Comparison of ENCODE assay signal across 8 cellular contexts in the genomic region with DNA sequence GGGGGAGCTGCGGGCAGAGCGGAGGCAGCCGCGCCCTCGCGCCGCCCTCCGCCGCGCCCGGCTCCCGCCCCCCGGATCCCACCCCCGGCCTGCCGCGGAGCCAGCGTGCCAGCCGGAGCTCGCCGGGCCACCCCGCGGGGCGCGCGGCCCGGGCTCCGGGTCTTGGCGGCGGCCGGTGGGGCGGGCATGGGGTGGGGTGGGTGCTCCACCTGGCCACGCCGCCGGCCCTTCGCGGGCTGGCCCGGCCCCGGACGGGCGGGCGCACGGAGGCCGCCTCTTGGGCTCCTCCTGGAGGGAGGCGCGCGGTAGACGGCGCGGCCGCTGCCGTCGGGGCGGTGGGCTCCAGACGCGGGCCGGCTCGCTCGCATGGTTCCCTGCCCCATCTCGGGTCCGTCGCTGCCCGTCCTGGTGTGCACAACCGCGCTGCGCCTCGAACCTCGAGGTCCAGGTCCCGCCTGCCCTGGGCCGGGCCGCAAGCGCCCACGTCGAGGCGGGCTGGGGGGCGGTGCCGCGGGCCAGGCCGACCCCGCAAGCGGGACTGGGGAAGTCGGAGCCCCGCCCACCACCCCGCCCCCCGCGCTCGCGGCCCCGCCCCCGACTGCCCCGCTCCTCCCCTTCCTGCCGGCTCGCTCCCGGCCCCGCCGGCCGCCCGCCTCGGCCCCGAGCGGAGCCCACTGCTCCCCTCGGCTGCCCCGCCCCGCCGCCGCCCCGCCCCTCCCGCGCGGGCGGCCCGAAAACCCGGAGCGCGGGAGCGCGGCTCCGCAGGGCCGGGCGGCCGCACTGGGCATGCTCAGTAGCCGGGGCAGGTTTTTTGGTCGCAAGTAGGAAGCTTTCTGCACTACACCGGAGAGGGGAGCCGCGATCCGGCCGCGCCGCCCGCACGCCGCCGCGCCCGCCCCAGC. TPM values are rescaled to one million over a fixed set of nuclear protein-coding genes. Genes with fewer than 3 reads are reported as not detected.
DNase-seq lines count a peak whose midpoint lies in the region; ATAC-seq and TF ChIP-seq lines count a peak whose summit lies in the region.

CDYL (plus strand) TSS at position 814 of the 902 bp plus-strand sequence. CDS start 380 bp downstream, outside the sequence.

- H3K4me1 ChIP-seq in liver (ENCODE audit: control insufficient read depth in 4 of 4, insufficient read depth in 4 of 4, low read length in 3 of 4) = peaks cover 0 to 21% (median 9%) of the 10 kb centered on the region in 4 donors

- ATAC-seq in GM19351 (IDR thresholded peaks at IDR 0.05; ENCODE audit: unreplicated experiment) (peak; percentile 55), HG03469 (IDR thresholded peaks at IDR 0.05; ENCODE audit: unreplicated experiment) (peak; percentile 46)

- no peak for TF ChIP-seq CTCF in BJ (IDR thresholded peaks at IDR 0.05; ENCODE audit: insufficient read depth, low read depth, low read length)
- TF ChIP-seq CTCF in liver (IDR thresholded peaks at IDR 0.05; ENCODE audit: low read depth, low read length, missing input control) = no peak

- no peak for TF ChIP-seq RAD21 in liver (IDR thresholded peaks at IDR 0.05)

- no peaks in the 10 kb centered on the region for H3K9me3 ChIP-seq in liver (ENCODE audit: control insufficient read depth in 4 of 4, low read length in 3 of 4)

- no peaks in the 10 kb centered on the region for H3K36me3 ChIP-seq in BJ (ENCODE audit: control insufficient read depth, insufficient read depth, low read length)
- no peaks in the 10 kb centered on the region for H3K36me3 ChIP-seq in liver (ENCODE audit: control insufficient read depth in 4 of 4, insufficient read depth in 3 of 4, low read depth in 1 of 4, low read length in 3 of 4)

- DNase-seq in BJ (ENCODE audit: low read depth) = peak; percentile 24
- peak; percentile 75 for DNase-seq in NCI-H526 treated with DMSO at 0.1 percent for 48 hours (lab: John Stamatoyannopoulos, UW)
- peak; percentile 83 for DNase-seq in activated CD4-positive, alpha-beta T cell treated with anti-CD3 and anti-CD28 coated beads, Interleukin-2, amount 50 U/mL, for 1 hour
- DNase-seq in dermis blood vessel endothelial cell = peak; percentile 93
- DNase-seq in stimulated activated CD4-positive, alpha-beta T cell treated with anti-CD3 and anti-CD28 coated beads, Interleukin-4, amount 100 ng/mL, for 1 hour = peak; percentile 90

- POLR2A ChIA-PET in BJ (lab: Charles Lee) = no interaction called here

- peak within 1 kb of the TSS in 1 of 2 donors; percentile 58 for H3K9ac ChIP-seq in liver (ENCODE audit: low read depth in 1 of 2, low read length in 2 of 2)

- H3K27me3 ChIP-seq in BJ (ENCODE audit: control insufficient read depth, insufficient read depth, low read length) (peaks cover 5% of the 10 kb centered on the region; the same call in 1 of the 2 replicates), liver (ENCODE audit: control insufficient read depth in 4 of 4, insufficient read depth in 4 of 4, low read length in 3 of 4) (no peaks in the 10 kb centered on the region)

- CTCF ChIA-PET in BJ (lab: Yijun Ruan, JAX) = no interaction called here

- peak within 1 kb of the TSS; percentile 60 to 65 for H3K27ac ChIP-seq in liver (ENCODE audit: low read depth in 1 of 2, low read length in 2 of 2)

- H3K4me3 ChIP-seq in BJ (ENCODE audit: low read depth, low read length) = peak within 1 kb of the TSS; percentile 72
- peak within 1 kb of the TSS; percentile 47 to 99 (median 75) for H3K4me3 ChIP-seq in liver (ENCODE audit: low read depth in 1 of 3, low read length in 3 of 3)

- under 1% methylated on average over 134 of the region's 135 CpGs for WGBS in liver

TF ChIP-seq in liver, 16 proteins besides CTCF, POLR2A, EP300 and RAD21:
- no peak for TF ChIP-seq TAF1 (conservative IDR thresholded peaks at IDR 0.05)
- TF ChIP-seq FOXA1 (IDR thresholded peaks at IDR 0.05) = no peak
- TF ChIP-seq FOXA2 (IDR thresholded peaks at IDR 0.05) = no peak
- TF ChIP-seq GABPA (IDR thresholded peaks at IDR 0.05 in 1 of 2, conservative IDR thresholded peaks at IDR 0.05 in 1 of 2) = no peak
- TF ChIP-seq HNF4G (IDR thresholded peaks at IDR 0.05) = no peak
- no peak for TF ChIP-seq JUND (IDR thresholded peaks at IDR 0.05)

RNA-seq across cellular contexts. Expression of gene CDYL, which starts in this region (rescaled TPM):
- polyA plus RNA-seq in BJ (2011; rRNA removed) (21.6 and 21.9 TPM in 2 replicates), liver (1 to 10 TPM; 3.3 to 3.5 TPM)
- polyA minus RNA-seq in BJ (2011; rRNA and poly(A)+ RNA removed) = 46.0 and 47.1 TPM in 2 replicates
- total RNA-seq in dermis blood vessel endothelial cell (29.3 and 31.8 TPM in 2 replicates), liver (10 to 100 TPM; 18.4 to 25.4 TPM)

Comparison
In these comparisons a context has a peak if more than half of its experiments do, and no peak if none do; other contexts are left out.
1. Peak in every context shown above with its lines: DNase-seq, ATAC-seq, H3K4me3 ChIP-seq and H3K27ac ChIP-seq.
2. DNase-seq: peak in every context shown above with its lines; median percentile 93 in dermis blood vessel endothelial cell; 90 in stimulated activated CD4-positive, alpha-beta T cell treated with anti-CD3 and anti-CD28 coated beads, Interleukin-4, amount 100 ng/mL, for 1 hour; 83 in activated CD4-positive, alpha-beta T cell treated with anti-CD3 and anti-CD28 coated beads, Interleukin-2, amount 50 U/mL, for 1 hour; 75 in NCI-H526 treated with DMSO at 0.1 percent for 48 hours; 24 in BJ.